Comparison of ENCODE assay signal across 13 cellular contexts in genomic region chr1:48499211-48499610, GRCh38.
"Had no signal": no experiment of that assay in that cellular context is flagged by ENCODE, and none has a peak within 500 bp of the region (broad histone marks: within the 10 kb centered on the region; RNA-seq: fewer than 3 reads in every experiment).

No MANE protein-coding gene starts in this region.

- H3K4me3 ChIP-seq: adrenal gland, breast epithelium, SJCRH30 had no signal

- H3K4me1 ChIP-seq: breast epithelium had no signal

- H3K27me3 Mint-ChIP-seq: activated CD8-positive, alpha-beta T cell treated with anti-CD3 and anti-CD28 coated beads for 36 hours; activated naive CD8-positive, alpha-beta T cell treated with anti-CD3 and anti-CD28 coated beads, Interleukin-2, amount 10 ng/mL, durations not matched to agents 7 days and 5 days had no signal

- DNase-seq: activated CD4-positive, alpha-beta T cell treated with anti-CD3 and anti-CD28 coated beads for 4 hours; NCI-H1048; NCI-H1417 treated with DMSO at 0.1 percent for 48 hours; NCI-H187; NK-92 treated with Interleukin-12 subunit alpha and Interleukin-12 subunit beta, amount 100 ng/mL, for 24 hours had no signal

- H3K9me3 ChIP-seq: adrenal gland, breast epithelium, SJCRH30, SK-N-SH had no signal

- H3K4me2 ChIP-seq: SK-N-SH had no signal

- H3K27ac Mint-ChIP-seq: activated CD8-positive, alpha-beta T cell treated with anti-CD3 and anti-CD28 coated beads for 36 hours; activated naive CD8-positive, alpha-beta T cell treated with anti-CD3 and anti-CD28 coated beads, Interleukin-2, amount 10 ng/mL, durations not matched to agents 7 days and 5 days; T-helper 2 cell treated with Interferon-gamma antibody and Interleukin-4, amounts not matched to agents 5 μg/mL and 100 μg/mL, for 36 hours had no signal

- H3K36me3 Mint-ChIP-seq: activated naive CD8-positive, alpha-beta T cell treated with anti-CD3 and anti-CD28 coated beads, Interleukin-2, amount 10 ng/mL, durations not matched to agents 7 days and 5 days had no signal

- H3K27me3 ChIP-seq: adrenal gland, breast epithelium, SJCRH30 had no signal

- H3K9me3 Mint-ChIP-seq: activated CD8-positive, alpha-beta T cell treated with anti-CD3 and anti-CD28 coated beads for 36 hours; activated naive CD8-positive, alpha-beta T cell treated with anti-CD3 and anti-CD28 coated beads, Interleukin-2, amount 10 ng/mL, durations not matched to agents 7 days and 5 days; T-helper 2 cell treated with Interferon-gamma antibody and Interleukin-4, amounts not matched to agents 5 μg/mL and 100 μg/mL, for 36 hours had no signal

- H3K36me3 ChIP-seq: adrenal gland, breast epithelium, SJCRH30 had no signal

- H3K4me3 Mint-ChIP-seq: activated CD8-positive, alpha-beta T cell treated with anti-CD3 and anti-CD28 coated beads for 36 hours; activated naive CD8-positive, alpha-beta T cell treated with anti-CD3 and anti-CD28 coated beads, Interleukin-2, amount 10 ng/mL, durations not matched to agents 7 days and 5 days; T-helper 2 cell treated with Interferon-gamma antibody and Interleukin-4, amounts not matched to agents 5 μg/mL and 100 μg/mL, for 36 hours had no signal

- H3K27ac ChIP-seq: adrenal gland, breast epithelium, RWPE1, SJCRH30 had no signal

- H3K9me2 ChIP-seq: SK-N-SH had no signal

- H3K9ac ChIP-seq: SK-N-SH had no signal
